1 cellular context compared by ENCODE assay signal in genomic region chr14:49657500-49657899, GRCh38. TPM values are rescaled to one million over a fixed set of nuclear protein-coding genes. Genes with fewer than 3 reads are reported as not detected.
"Had no signal": no experiment of that assay in that cellular context is flagged by ENCODE, and none has a peak within 500 bp of the region (broad histone marks: within the 10 kb centered on the region; RNA-seq: fewer than 3 reads in every experiment).

No MANE protein-coding gene starts in this region.

RNA-seq across cellular contexts. Expression of gene KLHDC1, which starts 35.4 kb away (rescaled TPM):
- total RNA-seq: WTC11 had no signal
